Comparison of ENCODE assay signal across 12 cellular contexts in the genomic region with DNA sequence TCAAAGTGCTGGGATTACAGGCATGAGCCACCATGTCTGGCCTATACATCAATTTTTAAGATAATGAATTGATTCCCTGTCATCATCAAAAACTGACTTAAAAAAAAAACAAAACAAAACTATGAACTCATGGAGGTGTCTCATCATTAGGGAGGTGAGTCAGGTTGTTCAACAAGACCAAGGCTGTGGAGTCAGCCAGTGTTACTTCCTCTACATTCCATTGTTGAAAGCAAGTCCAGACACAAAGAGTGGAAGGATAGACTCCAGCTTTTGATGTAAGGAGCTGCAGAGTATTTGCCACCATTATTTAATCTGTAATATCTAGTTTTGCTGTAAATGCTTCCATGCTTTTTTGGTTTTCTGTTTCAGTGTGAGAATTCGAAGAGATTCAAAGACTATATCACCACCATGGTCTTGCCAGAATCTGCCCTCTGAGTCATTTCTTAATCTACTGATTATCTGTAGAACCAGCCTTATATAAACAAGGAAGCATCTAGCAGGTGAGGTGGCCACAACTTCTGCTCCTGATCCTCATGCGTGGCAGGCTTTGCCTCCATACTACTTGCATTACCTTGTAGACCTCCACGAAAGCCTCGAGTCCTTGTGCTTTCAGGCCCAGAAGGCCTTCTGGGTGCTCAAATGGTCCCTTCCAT.
DNase-seq lines count a peak whose midpoint lies in the region; ATAC-seq and TF ChIP-seq lines count a peak whose summit lies in the region.
"Had no signal": no experiment of that assay in that cellular context is flagged by ENCODE, and none has a peak within 500 bp of the region (broad histone marks: within the 10 kb centered on the region; RNA-seq: fewer than 3 reads in every experiment).

No MANE protein-coding gene starts in this region.

- no peaks in the 10 kb centered on the region for H4K20me1 ChIP-seq in mammary epithelial cell (ENCODE audit: insufficient read depth, low read length)

- H3K4me3 Mint-ChIP-seq in mesothelial cell of epicardium, result no peak overlapping the region
- no peak overlapping the region for H3K4me3 Mint-ChIP-seq in natural killer cell

- H3K9me3 Mint-ChIP-seq in mesothelial cell of epicardium (peaks cover 6% of the 10 kb centered on the region), natural killer cell (no peaks in the 10 kb centered on the region)

- WGBS in mammary epithelial cell (ENCODE audit: low coverage, missing lambda C conversion rate), result 32% methylated on average over 3 of the region's 4 CpGs

- no peaks in the 10 kb centered on the region for H3K27me3 ChIP-seq in mammary epithelial cell (ENCODE audit: insufficient read depth, low read length)
- H3K27me3 ChIP-seq: cardiac muscle cell had no signal

- no peak for TF ChIP-seq CTCF in mammary epithelial cell (conservative IDR thresholded peaks at IDR 0.05 in 1 of 2, IDR thresholded peaks at IDR 0.05 in 1 of 2; ENCODE audit: extremely low read depth in 1 of 2, insufficient read depth in 1 of 2, low read depth in 1 of 2, low read length in 2 of 2)
- TF ChIP-seq CTCF in mesothelial cell of epicardium (IDR thresholded peaks at IDR 0.05; ENCODE audit: unreplicated experiment), result no peak
- no peak for TF ChIP-seq CTCF in natural killer cell (IDR thresholded peaks at IDR 0.05)

- no peaks in the 10 kb centered on the region for H3K36me3 ChIP-seq in mammary epithelial cell (ENCODE audit: insufficient read depth, low read length)
- H3K36me3 ChIP-seq: cardiac muscle cell had no signal

- H3K27ac Mint-ChIP-seq in mesothelial cell of epicardium (peak overlapping the region; percentile 64), natural killer cell (no peak overlapping the region)

- no peak for ATAC-seq in GM21737 (IDR thresholded peaks at IDR 0.05; ENCODE audit: unreplicated experiment)
- no peak for ATAC-seq in natural killer cell
- ATAC-seq in HG03520 (IDR thresholded peaks at IDR 0.05; ENCODE audit: unreplicated experiment), result no peak

- in situ Hi-C loops in Caki2 (cut with HindIII; ENCODE audit: low pct_unique_long_range_greater_than_20kb, low sequenced_read_pairs), result no loop called here
- in situ Hi-C loops in mammary epithelial cell (cut with MboI; ENCODE audit: low sequenced_read_pairs in 2 of 2), result loop anchor here in 1 of 2 donors (25.0 kb wide), 1 partner anchor 517 kb away; a partner anchor contains a TSS

- H3K9me3 ChIP-seq in mammary epithelial cell (replicated peaks; ENCODE audit: insufficient read depth, low read length), result no peaks in the 10 kb centered on the region

- H2AFZ ChIP-seq in mammary epithelial cell (ENCODE audit: low read depth, low read length), result peak overlapping the region; percentile 51

- peaks cover 16% of the 10 kb centered on the region for H3K4me1 ChIP-seq in mammary epithelial cell (ENCODE audit: insufficient read depth, low read length)

- H3K9ac ChIP-seq in mammary epithelial cell (ENCODE audit: insufficient read depth, low read length), result no peak overlapping the region

- peak overlapping the region; percentile 58 for H3K4me2 ChIP-seq in mammary epithelial cell (ENCODE audit: insufficient read depth, low read depth, low read length)

- BruUV-seq in mammary epithelial cell (replicated peaks; lab: Mats Ljungman, UMichigan), result TSS peak; percentile 42

- DNase-seq in Caki2 (ENCODE audit: low read depth) (peak; percentile 63), LoVo (ENCODE audit: low spot score) (peak; percentile 49), mammary epithelial cell (peak; percentile 97), mesothelial cell of epicardium (ENCODE audit: low spot score in 2 of 2, unreplicated experiment in 2 of 2) (no peak), natural killer cell (no peak), NCI-H146 (lab: John Stamatoyannopoulos, UW) (no peak)
- DNase-seq: stimulated activated CD4-positive, alpha-beta T cell treated with anti-CD3 and anti-CD28 coated beads, Interleukin-4, amount 100 ng/mL, for 1 hour; stimulated activated naive CD4-positive, alpha-beta T cell; T-helper 2 cell had no signal

- peak overlapping the region; percentile 34 for H3K27ac ChIP-seq in mammary epithelial cell (ENCODE audit: insufficient read depth, low read depth, low read length)
- H3K27ac ChIP-seq: cardiac muscle cell had no signal

- intact Hi-C loops in mammary epithelial cell (cut with micrococcal nuclease), result no loop called here
- intact Hi-C loops in natural killer cell (cut with micrococcal nuclease), result no loop called here

- H3K4me1 Mint-ChIP-seq in mesothelial cell of epicardium (peaks cover 30% of the 10 kb centered on the region), natural killer cell (peaks cover 7 to 9% of the 10 kb centered on the region in 2 donors)

- no peaks in the 10 kb centered on the region for H3K79me2 ChIP-seq in mammary epithelial cell (ENCODE audit: insufficient read depth, low read length)

- H3K4me3 ChIP-seq in mammary epithelial cell (replicated peaks in 1 of 3; ENCODE audit: insufficient read depth in 1 of 3, low read depth in 2 of 3, low read length in 3 of 3), result no peak overlapping the region
- H3K4me3 ChIP-seq: cardiac muscle cell had no signal

- H3K27me3 Mint-ChIP-seq in mesothelial cell of epicardium (ENCODE audit: low read depth) (no peaks in the 10 kb centered on the region), natural killer cell (ENCODE audit: low read depth in 2 of 2) (peaks cover 0 to 10% of the 10 kb centered on the region in 2 donors)

- CTCF ChIA-PET in mammary epithelial cell (lab: Charles Lee; ENCODE audit: low non-redundant PET), result no interaction called here

- H3K36me3 Mint-ChIP-seq in mesothelial cell of epicardium, result peaks cover 6% of the 10 kb centered on the region
- no peaks in the 10 kb centered on the region for H3K36me3 Mint-ChIP-seq in natural killer cell

- dilution Hi-C loops in mammary epithelial cell (cut with HindIII; ENCODE audit: low sequenced_read_pairs), result loop anchor here (5.0 kb wide), 1 partner anchor 42 kb away; no protein-coding TSS in a partner anchor

Comparison
In these comparisons a context has a peak if more than half of its experiments do, and no peak if none do; other contexts are left out.
1. DNase-seq: peak in Caki2 (single experiment), LoVo (single experiment) and mammary epithelial cell (single experiment); none in mesothelial cell of epicardium (0 of 2), natural killer cell (single experiment) and NCI-H146 (single experiment).